In genomic region chr15:79858469-79858868, GRCh38 we compare ENCODE assay signal across 15 cellular contexts. TPM values are rescaled to one million over a fixed set of nuclear protein-coding genes. Genes with fewer than 3 reads are reported as not detected.
DNase-seq lines count a peak whose midpoint lies in the region; FAIRE-seq and TF ChIP-seq lines count a peak whose summit lies in the region.
"Had no signal": no experiment of that assay in that cellular context is flagged by ENCODE, and none has a peak within 500 bp of the region (broad histone marks: within the 10 kb centered on the region; RNA-seq: fewer than 3 reads in every experiment).

No MANE protein-coding gene starts in this region.

- no peak for DNase-seq in BJ (ENCODE audit: low read depth)
- peak; percentile 31 for DNase-seq in GM23248
- peak; percentile 22 for DNase-seq in RPMI7951 (ENCODE audit: low read depth)
- no peak for DNase-seq in kidney
- DNase-seq in NCI-H82 treated with DMSO at 0.1 percent for 48 hours (lab: John Stamatoyannopoulos, UW; ENCODE audit: unreplicated experiment), result no peak
- DNase-seq in substantia nigra (lab: John Stamatoyannopoulos, UW), result no peak
- DNase-seq in NCI-H510A (lab: John Stamatoyannopoulos, UW), result no peak
- no peak for DNase-seq in suprapubic skin (ENCODE audit: low spot score in 2 of 2)
- DNase-seq: activated CD4-positive, alpha-beta memory T cell treated with anti-CD3 and anti-CD28 coated beads for 36 hours; DMS153; hypothalamus; right cardiac atrium; upper lobe of right lung had no signal

- H3K4me1 ChIP-seq in GM23248 (ENCODE audit: insufficient read depth), result 0 out of 2 replicates have a peak, but pooled peaks cover 4% of the 10 kb centered on the region
- H3K4me1 ChIP-seq in kidney (ENCODE audit: control insufficient read depth in 1 of 2, insufficient read depth in 1 of 2, low read depth in 1 of 2, low read length in 2 of 2), result no peaks in the 10 kb centered on the region
- H3K4me1 ChIP-seq in suprapubic skin, result no peaks in the 10 kb centered on the region
- H3K4me1 ChIP-seq: upper lobe of right lung had no signal

- no peaks in the 10 kb centered on the region for H4K20me1 ChIP-seq in GM23248 (ENCODE audit: insufficient read depth)

- H3K9ac ChIP-seq in GM23248 (no peak overlapping the region), kidney (ENCODE audit: low read length in 2 of 2) (no peak overlapping the region)

- no peak overlapping the region for H3K4me2 ChIP-seq in GM23248 (ENCODE audit: unreplicated experiment)

- no peaks in the 10 kb centered on the region for H3F3A ChIP-seq in GM23248 (ENCODE audit: insufficient read depth)

- WGBS in GM23248 (ENCODE audit: low coverage in 1 of 2, low lambda C conversion rate in 2 of 2, missing lambda C conversion rate in 2 of 2), 2 experiments, result 93 to 94% methylated on average over 2 of the region's 2 CpGs
- 92% methylated on average over 2 of the region's 2 CpGs for WGBS in suprapubic skin

- H3K36me3 ChIP-seq in BJ (ENCODE audit: control insufficient read depth, insufficient read depth, low read length), result no peaks in the 10 kb centered on the region
- no peaks in the 10 kb centered on the region for H3K36me3 ChIP-seq in GM23248 (ENCODE audit: low read depth)
- H3K36me3 ChIP-seq in kidney (ENCODE audit: control insufficient read depth in 1 of 2, insufficient read depth in 2 of 2, low read length in 2 of 2), result no peaks in the 10 kb centered on the region
- H3K36me3 ChIP-seq in suprapubic skin, result no peaks in the 10 kb centered on the region

- CTCF ChIA-PET in BJ (lab: Yijun Ruan, JAX), result interaction anchor here (0.6 to 2.4 kb wide), 4 partner anchors 9 to 520 kb away, joined by 3 to 7 read pairs (median 6); no protein-coding TSS in a partner anchor

- peak; percentile 86 for FAIRE-seq in kidney (lab: Jason Lieb, UNC)

- H3K9me2 ChIP-seq in GM23248 (ENCODE audit: insufficient read depth), result no peaks in the 10 kb centered on the region

- TF ChIP-seq CTCF in BJ (IDR thresholded peaks at IDR 0.05; ENCODE audit: insufficient read depth, low read depth, low read length) (0 out of 2 replicates have a peak, but pooled peaks have one; percentile 10), kidney (IDR thresholded peaks at IDR 0.05; ENCODE audit: borderline replicate concordance, extremely low read depth, insufficient read depth) (no peak), suprapubic skin (IDR thresholded peaks at IDR 0.05) (no peak)

- H3K27me3 ChIP-seq in BJ (ENCODE audit: control insufficient read depth, insufficient read depth, low read length) (no peaks in the 10 kb centered on the region), GM23248 (replicated peaks; ENCODE audit: insufficient read depth) (no peaks in the 10 kb centered on the region), suprapubic skin (no peaks in the 10 kb centered on the region)
- H3K27me3 ChIP-seq: upper lobe of right lung had no signal

- POLR2A ChIA-PET in BJ (lab: Charles Lee), result no interaction called here

- H3K4me3 ChIP-seq in BJ (ENCODE audit: low read depth, low read length) (no peak overlapping the region), GM23248 (no peak overlapping the region), kidney (ENCODE audit: low read length in 2 of 2) (no peak overlapping the region), suprapubic skin (no peak overlapping the region)
- H3K4me3 ChIP-seq: SK-N-MC, upper lobe of right lung had no signal

- H3K9me3 ChIP-seq in GM23248 (ENCODE audit: low read depth) (no peaks in the 10 kb centered on the region), kidney (ENCODE audit: control insufficient read depth in 1 of 2, low read length in 2 of 2) (no peaks in the 10 kb centered on the region), suprapubic skin (no peaks in the 10 kb centered on the region)
- H3K9me3 ChIP-seq: upper lobe of right lung had no signal

- in situ Hi-C loops in GM23248 (cut with MboI), result no loop called here

- H2AFZ ChIP-seq in GM23248, result no peak overlapping the region

- no peak for TF ChIP-seq EP300 in suprapubic skin (IDR thresholded peaks at IDR 0.05)

- no peak overlapping the region for H3K27ac ChIP-seq in GM23248
- no peak overlapping the region for H3K27ac ChIP-seq in kidney (ENCODE audit: low read depth in 2 of 2, low read length in 2 of 2)
- H3K27ac ChIP-seq in substantia nigra (ENCODE audit: low read depth, low read length, poor library complexity, severe bottlenecking), result no peak overlapping the region
- no peak overlapping the region for H3K27ac ChIP-seq in suprapubic skin
- H3K27ac ChIP-seq: HL-60, SK-N-MC, upper lobe of right lung had no signal

- no peak for TF ChIP-seq POLR2A in suprapubic skin (IDR thresholded peaks at IDR 0.05)

- H3K79me2 ChIP-seq in GM23248 (ENCODE audit: insufficient read depth), result no peaks in the 10 kb centered on the region

- intact Hi-C loops in kidney (cut with DNase I), result no loop called here

RNA-seq across cellular contexts. Expression of gene MTHFS, which starts 38.3 kb away (rescaled TPM):
- 30.7 and 32.6 TPM in 2 replicates for polyA plus RNA-seq in BJ (2011; rRNA removed)
- 1.9 and 5.2 TPM in 2 replicates for polyA minus RNA-seq in BJ (2011; rRNA and poly(A)+ RNA removed)
- total RNA-seq in GM23248 (2014; rRNA removed; shearing (Covaris generic)), result 17.4 and 29.1 TPM in 2 replicates
- 37.3 and 38.2 TPM in 2 replicates for polyA plus RNA-seq in GM23248 (2016; fragmentation: Nextera tagmentation; extraction: Ambion mirVana)
- total RNA-seq in RPMI7951 (2014; rRNA removed; shearing (Covaris generic)), result 43.3 and 45.5 TPM in 2 replicates
- total RNA-seq in kidney, result 44.1 TPM
- polyA plus RNA-seq in kidney (ENCODE audit: insufficient read depth, low read depth, low replicate concordance), result 115 TPM
- 10 to 100 TPM in 3 of 4 donors, 1 to 10 TPM in 1; 4.3 to 10.9 (median 10.2) TPM for total RNA-seq in suprapubic skin

Comparison
In these comparisons a context has a peak if more than half of its experiments do, and no peak if none do; other contexts are left out.
1. DNase-seq: peak in GM23248 (single experiment) and RPMI7951 (single experiment); none in BJ (single experiment), kidney (single experiment), NCI-H82 treated with DMSO at 0.1 percent for 48 hours (single experiment), substantia nigra (0 of 49), NCI-H510A (single experiment) and suprapubic skin (0 of 2).